ENCODE assay signal across 8 cellular contexts in the genomic region with DNA sequence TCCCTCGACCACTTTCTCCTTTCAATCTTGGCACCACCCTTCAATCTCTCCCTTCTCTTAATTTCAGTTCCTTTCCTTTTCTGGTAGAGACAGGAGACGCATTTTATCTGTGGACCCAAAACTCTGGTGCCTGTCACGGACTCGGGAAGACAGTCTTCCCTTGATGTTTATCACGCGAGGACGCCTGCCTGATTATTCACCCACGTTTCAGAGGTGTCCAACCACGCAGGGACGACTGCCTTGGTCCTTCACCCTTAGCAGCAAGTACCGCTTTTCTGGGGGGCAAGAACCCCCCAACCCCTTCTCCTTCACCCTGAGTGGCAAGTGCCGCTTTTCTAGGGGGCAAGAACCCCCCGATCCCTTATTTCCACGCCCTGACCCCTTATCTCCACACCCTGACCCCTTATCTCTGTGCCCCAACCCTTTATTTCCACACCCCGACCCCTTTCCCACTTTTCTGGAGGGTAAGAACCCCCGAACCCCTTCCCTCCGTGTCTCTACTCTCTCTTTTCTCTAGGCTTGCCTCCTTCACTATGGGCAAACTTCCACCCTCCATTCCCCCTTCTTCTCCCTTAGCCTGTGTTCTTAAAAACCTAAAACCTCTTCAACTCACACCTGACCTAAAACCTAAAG. TPM values are rescaled to one million over a fixed set of nuclear protein-coding genes. Genes with fewer than 3 reads are reported as not detected.
DNase-seq lines count a peak whose midpoint lies in the region; ATAC-seq and TF ChIP-seq lines count a peak whose summit lies in the region.
"Not testable (repeated sequence)": the region's sequence is repeated elsewhere in the genome, so short reads cannot be mapped to it uniquely, and the experiment has no call there.
"Had no signal": no experiment of that assay in that cellular context is flagged by ENCODE, and none has a peak within 500 bp of the region (broad histone marks: within the 10 kb centered on the region; RNA-seq: fewer than 3 reads in every experiment).

No MANE protein-coding gene starts in this region.

- peaks cover 42% of the 10 kb centered on the region for H3K4me1 Mint-ChIP-seq in activated B cell treated with CpG ODN at 0.5 μM for 24 hours
- H3K4me1 Mint-ChIP-seq in endothelial cell (ENCODE audit: unreplicated experiment): peaks cover 27% of the 10 kb centered on the region
- H3K4me1 Mint-ChIP-seq in neural progenitor cell: peaks cover 17% of the 10 kb centered on the region

- peak overlapping the region; percentile 47; the same call in 1 of the 2 replicates for H3K9ac ChIP-seq in HUES64 (ENCODE audit: low read depth, low read length)
- H3K9ac ChIP-seq in mesenchymal stem cell (ENCODE audit: low read length); neural progenitor cell: not testable (repeated sequence)

- intact Hi-C loops in activated B cell treated with CpG ODN at 0.5 μM for 24 hours (cut with micrococcal nuclease): not testable (repeated sequence)

- not testable (repeated sequence) for H3K27me3 ChIP-seq in H7 (ENCODE audit: control insufficient read depth, insufficient read depth, low read length); HUES64 (ENCODE audit: insufficient read depth, low read length); mesenchymal stem cell (ENCODE audit: control insufficient read depth in 1 of 2, insufficient read depth in 1 of 2, low read length in 2 of 2); neural progenitor cell

- not testable (repeated sequence) for H3K4me3 Mint-ChIP-seq in activated B cell treated with CpG ODN at 0.5 μM for 24 hours; endothelial cell (ENCODE audit: unreplicated experiment); neural progenitor cell

- not testable (repeated sequence) for H4K20me1 ChIP-seq in neural progenitor cell (ENCODE audit: low read depth)

- not testable (repeated sequence) for ATAC-seq in activated B cell treated with CpG ODN at 0.5 μM for 24 hours (ENCODE audit: low read depth)

- not testable (repeated sequence) for H2BK5ac ChIP-seq in mesenchymal stem cell (ENCODE audit: low read depth, low read length, poor library complexity, severe bottlenecking)

- not testable (repeated sequence) for H3K36me3 Mint-ChIP-seq in activated B cell treated with CpG ODN at 0.5 μM for 24 hours (ENCODE audit: low read depth); endothelial cell (ENCODE audit: low read depth, unreplicated experiment); neural progenitor cell

- TF ChIP-seq CTCF in activated B cell treated with CpG ODN at 0.5 μM for 24 hours (IDR thresholded peaks at IDR 0.05); endothelial cell (IDR thresholded peaks at IDR 0.05; ENCODE audit: unreplicated experiment); neural progenitor cell (IDR thresholded peaks at IDR 0.05): not testable (repeated sequence)

- not testable (repeated sequence) for H3K9me3 ChIP-seq in HUES64 (ENCODE audit: insufficient read depth, low read depth, low read length); mesenchymal stem cell (ENCODE audit: control insufficient read depth, low read length); neural progenitor cell (ENCODE audit: low read depth)

- H2BK12ac ChIP-seq in mesenchymal stem cell (ENCODE audit: low read length in 2 of 2): peak overlapping the region in 1 of 2 experiments; percentile 28

- DNase-seq in H7; activated B cell treated with CpG ODN at 0.5 μM for 24 hours; endothelial cell (ENCODE audit: low spot score); mesenchymal stem cell; neural progenitor cell (ENCODE audit: low spot score): not testable (repeated sequence)

- not testable (repeated sequence) for H3K9me3 Mint-ChIP-seq in activated B cell treated with CpG ODN at 0.5 μM for 24 hours; endothelial cell (ENCODE audit: unreplicated experiment); neural progenitor cell

- H3K4ac ChIP-seq in mesenchymal stem cell (ENCODE audit: low read depth in 1 of 2, low read length in 2 of 2): peak overlapping the region in 1 of 2 experiments; percentile 61

- H3K4me3 ChIP-seq in H7 (ENCODE audit: insufficient read depth, low read depth, low read length) (peak overlapping the region; percentile 25; the same call in 1 of the 2 replicates), HUES64 (ENCODE audit: low read length) (peak overlapping the region; percentile 37)
- H3K4me3 ChIP-seq in mesenchymal stem cell (ENCODE audit: insufficient read depth in 1 of 2, low read depth in 1 of 2, low read length in 2 of 2); neural progenitor cell: not testable (repeated sequence)

- POLR2A ChIA-PET in activated B cell treated with CpG ODN at 0.5 μM for 24 hours (lab: Charles Lee): not testable (repeated sequence)

- H3K36me3 ChIP-seq in H7 (replicated peaks; ENCODE audit: control insufficient read depth, insufficient read depth, low read length); HUES64 (ENCODE audit: insufficient read depth, low read length); mesenchymal stem cell (ENCODE audit: control insufficient read depth in 1 of 2, insufficient read depth in 2 of 2, low read depth in 1 of 2, low read length in 2 of 2); neural progenitor cell: not testable (repeated sequence)

- not testable (repeated sequence) for H2AFZ ChIP-seq in mesenchymal stem cell (ENCODE audit: low read depth, low read length); neural progenitor cell (replicated peaks)

- H3F3A ChIP-seq in neural progenitor cell (ENCODE audit: low read depth): not testable (repeated sequence)

- H4K91ac ChIP-seq in mesenchymal stem cell (ENCODE audit: low read length): not testable (repeated sequence)

- WGBS in HUES64: 42% methylated on average over 17 of the region's 17 CpGs
- 63% methylated on average over 17 of the region's 17 CpGs for WGBS in mesenchymal stem cell

- H3K79me1 ChIP-seq in mesenchymal stem cell (replicated peaks; ENCODE audit: low read length, poor library complexity, severe bottlenecking): not testable (repeated sequence)

- not testable (repeated sequence) for H2BK120ac ChIP-seq in mesenchymal stem cell (ENCODE audit: low read depth, low read length)

- H2BK15ac ChIP-seq in mesenchymal stem cell (ENCODE audit: low read depth, poor library complexity, severe bottlenecking): peak overlapping the region; percentile 60

- H3K27ac Mint-ChIP-seq in activated B cell treated with CpG ODN at 0.5 μM for 24 hours (peak overlapping the region; percentile 82), endothelial cell (ENCODE audit: unreplicated experiment) (peak overlapping the region; percentile 64), neural progenitor cell (peak overlapping the region; percentile 27)

- CTCF ChIA-PET in activated B cell treated with CpG ODN at 0.5 μM for 24 hours (lab: Charles Lee): not testable (repeated sequence)

- peak overlapping the region; percentile 24 for H2AK5ac ChIP-seq in mesenchymal stem cell (ENCODE audit: low read length, severe bottlenecking)

- not testable (repeated sequence) for H3K79me2 ChIP-seq in neural progenitor cell (ENCODE audit: low read depth)

- H3K18ac ChIP-seq in mesenchymal stem cell (ENCODE audit: low read depth in 1 of 2, low read length in 2 of 2): not testable (repeated sequence)

- not testable (repeated sequence) for H3K23ac ChIP-seq in mesenchymal stem cell (ENCODE audit: low read length in 2 of 2)

- H3K4me2 ChIP-seq in mesenchymal stem cell (ENCODE audit: low read length, poor library complexity, severe bottlenecking); neural progenitor cell: not testable (repeated sequence)

- not testable (repeated sequence) for H3K4me1 ChIP-seq in HUES64 (ENCODE audit: insufficient read depth, low read length); mesenchymal stem cell (ENCODE audit: control insufficient read depth, insufficient read depth, low read depth, low read length); neural progenitor cell

- peak overlapping the region; percentile 78; the same call in 1 of the 2 replicates for H3K27ac ChIP-seq in HUES64 (ENCODE audit: low read depth, low read length)
- H3K27ac ChIP-seq in mesenchymal stem cell (ENCODE audit: low read length, poor library complexity, severe bottlenecking); neural progenitor cell: not testable (repeated sequence)

- not testable (repeated sequence) for H3K14ac ChIP-seq in mesenchymal stem cell (ENCODE audit: low read length in 2 of 2)

- not testable (repeated sequence) for H3K27me3 Mint-ChIP-seq in activated B cell treated with CpG ODN at 0.5 μM for 24 hours; endothelial cell (ENCODE audit: unreplicated experiment); neural progenitor cell (ENCODE audit: insufficient read depth, low read depth)

- not testable (repeated sequence) for H4K8ac ChIP-seq in mesenchymal stem cell (ENCODE audit: low read length)

RNA-seq across cellular contexts. Expression of a gene that starts 22.9 kb away (rescaled TPM):
- 0.22 and 0.69 TPM in 2 replicates for total RNA-seq in H7 (2014; rRNA removed; shearing (Covaris generic))
- 0.35 TPM for polyA plus RNA-seq in HUES64 (2013, experiment 1 of 2)
- 0.51 TPM for polyA plus RNA-seq in HUES64 (2013, experiment 2 of 2)
- total RNA-seq in activated B cell treated with CpG ODN at 0.5 μM for 24 hours (64.4 and 72.3 TPM in 2 replicates), endothelial cell (ENCODE audit: unreplicated experiment) (not detected), neural progenitor cell (ENCODE audit: low replicate concordance) (not detected in 2 replicates)
- polyA plus RNA-seq in mesenchymal stem cell (2013, experiment 1 of 2): 123 TPM
- 124 TPM for polyA plus RNA-seq in mesenchymal stem cell (2013, experiment 2 of 2)
- total RNA-seq: Caco-2; CD4-positive, CD25-positive, alpha-beta regulatory T cell had no signal
- polyA plus RNA-seq: CD4-positive, CD25-positive, alpha-beta regulatory T cell had no signal

Comparison
In these comparisons a context has a peak if more than half of its experiments do, and no peak if none do; other contexts are left out.
1. H3K27ac Mint-ChIP-seq: peak in every context shown above with its lines; median percentile 82 in activated B cell treated with CpG ODN at 0.5 μM for 24 hours; 64 in endothelial cell; 27 in neural progenitor cell.
2. RNA of a gene that starts 22.9 kb away (total RNA-seq): 64.4 to 72.3 TPM in activated B cell treated with CpG ODN at 0.5 μM for 24 hours; 0.22 to 0.69 TPM in H7, not detected in endothelial cell (single experiment) and not detected in neural progenitor cell; every median in the first group is over 10 times any median in the second.